In the genomic region with DNA sequence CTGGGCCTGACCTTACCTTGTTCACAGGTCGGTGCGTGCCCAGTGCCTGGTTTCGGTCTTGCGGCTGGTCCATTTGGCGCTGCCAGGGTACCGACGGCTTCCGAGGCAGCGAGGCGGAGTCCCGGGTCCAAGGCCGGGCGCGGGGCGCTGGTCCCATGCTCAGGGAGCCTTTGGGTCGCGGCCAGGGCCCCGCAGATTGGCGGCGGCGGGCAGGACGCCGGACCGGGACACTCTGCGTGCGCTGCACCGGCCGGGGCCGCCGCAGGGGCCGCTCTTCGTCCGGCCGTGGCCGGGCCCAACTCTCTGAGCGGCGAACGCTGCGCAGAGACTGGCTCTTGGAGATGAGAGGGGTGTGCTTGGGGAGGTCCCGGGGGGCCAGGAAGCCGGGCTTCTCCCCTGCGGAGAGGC, we compare ENCODE assay signal across 6 cellular contexts. TPM values are rescaled to one million over a fixed set of nuclear protein-coding genes. Genes with fewer than 3 reads are reported as not detected.
DNase-seq lines count a peak whose midpoint lies in the region; TF ChIP-seq lines count a peak whose summit lies in the region.

No MANE protein-coding gene starts in this region.

- no peaks in the 10 kb centered on the region for H3K9me3 Mint-ChIP-seq in mesothelial cell of epicardium

- TF ChIP-seq CTCF in AG09319 (IDR thresholded peaks at IDR 0.05; ENCODE audit: low read depth, low read length) (peak; percentile 13), mesothelial cell of epicardium (IDR thresholded peaks at IDR 0.05; ENCODE audit: unreplicated experiment) (no peak)

- H3K36me3 Mint-ChIP-seq in mesothelial cell of epicardium, result no peaks in the 10 kb centered on the region

- no peaks in the 10 kb centered on the region for H3K36me3 ChIP-seq in HAP-1 (replicated peaks)

- H3K27me3 ChIP-seq in HAP-1 (ENCODE audit: low read depth), result no peaks in the 10 kb centered on the region

- H3K9me3 ChIP-seq in HAP-1, result 0 out of 2 replicates have a peak, but pooled peaks cover 2% of the 10 kb centered on the region

- H3K4me1 ChIP-seq in HAP-1, result peaks cover 2% of the 10 kb centered on the region

- peak overlapping the region; percentile 40 for H3K4me3 Mint-ChIP-seq in mesothelial cell of epicardium

- DNase-seq in AG09319 (ENCODE audit: extremely low read depth, low read depth) (no peak), dermis blood vessel endothelial cell (peak; percentile 51), mesothelial cell of epicardium (ENCODE audit: low spot score in 2 of 2, unreplicated experiment in 2 of 2) (no peak), HAP-1 (ENCODE audit: low spot score in 2 of 2) (no peak), MV-4-11 (lab: John Stamatoyannopoulos, UW) (no peak)
- DNase-seq in activated naive CD4-positive, alpha-beta T cell (lab: John Stamatoyannopoulos, UW), result no peak

- H3K4me1 Mint-ChIP-seq in mesothelial cell of epicardium, result peaks cover 18% of the 10 kb centered on the region

- no peak overlapping the region for H3K4me3 ChIP-seq in HAP-1

- peaks cover 66% of the 10 kb centered on the region for H3K27me3 Mint-ChIP-seq in mesothelial cell of epicardium (ENCODE audit: low read depth)

- no peak overlapping the region for H3K27ac Mint-ChIP-seq in mesothelial cell of epicardium

- in situ Hi-C loops in HAP-1 (cut with MboI; ENCODE audit: low sequenced_read_pairs), result no loop called here

RNA-seq across cellular contexts. Expression of a gene that starts 3.3 kb away (rescaled TPM):
- total RNA-seq in dermis blood vessel endothelial cell (9.2 and 14.7 TPM in 2 replicates), mesothelial cell of epicardium (57.5 to 62.0 TPM (median 60.4 TPM) in 3 replicates)

RNA-seq across cellular contexts. Expression of a gene that starts 11.2 kb away (rescaled TPM):
- total RNA-seq in dermis blood vessel endothelial cell, result 24.0 and 24.8 TPM in 2 replicates
- not detected in 3 replicates for total RNA-seq in mesothelial cell of epicardium

RNA-seq across cellular contexts. Expression of a gene that starts 26.2 kb away (rescaled TPM):
- total RNA-seq in dermis blood vessel endothelial cell (0.05 TPM in 1 of 2 replicates, not detected in the other), mesothelial cell of epicardium (not detected in 3 replicates)

RNA-seq across cellular contexts. Expression of a gene that starts 34.3 kb away (rescaled TPM):
- total RNA-seq in dermis blood vessel endothelial cell (49.0 and 70.8 TPM in 2 replicates), mesothelial cell of epicardium (239 to 262 TPM (median 254 TPM) in 3 replicates)

RNA-seq across cellular contexts. Expression of a gene that starts 55.2 kb away (rescaled TPM):
- not detected in 2 replicates for total RNA-seq in dermis blood vessel endothelial cell
- not detected in 3 replicates for total RNA-seq in mesothelial cell of epicardium

Comparison
In these comparisons a context has a peak if more than half of its experiments do, and no peak if none do; other contexts are left out.
1. RNA of a gene that starts 11.2 kb away (total RNA-seq): 24.0 to 24.8 TPM in dermis blood vessel endothelial cell; not detected in mesothelial cell of epicardium; every median in the first group is over 10 times any median in the second.